Comparison of ENCODE assay signal across 18 cellular contexts in the genomic region with DNA sequence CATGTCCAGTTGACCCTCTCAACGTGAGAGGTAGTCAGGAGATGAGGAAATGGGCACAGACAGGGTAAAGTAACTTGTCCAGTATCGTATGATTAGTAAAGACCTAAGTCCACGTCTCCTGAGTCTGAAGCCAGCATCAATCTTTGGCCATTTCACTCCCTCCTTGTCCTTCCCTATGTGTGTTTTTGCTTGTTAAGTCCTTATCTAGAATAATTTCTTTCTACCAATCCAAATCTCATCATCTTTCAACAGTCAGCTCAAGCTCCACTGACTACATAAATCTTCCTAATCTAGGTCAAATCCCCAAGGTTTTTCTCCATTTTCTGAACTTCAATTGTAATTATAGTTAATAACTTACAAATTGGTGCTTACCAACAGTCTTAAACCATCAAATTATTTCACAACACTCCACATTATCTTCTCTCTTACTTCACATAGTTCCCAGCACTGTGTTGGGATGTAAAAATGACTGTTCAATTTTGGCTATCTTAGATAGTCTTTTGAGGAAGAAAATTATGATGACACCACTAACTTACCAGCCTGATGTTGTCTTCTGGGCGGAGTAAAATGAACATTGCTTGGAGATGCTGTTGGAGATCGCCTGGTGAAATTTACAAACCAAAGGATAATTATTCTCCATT.
DNase-seq lines count a peak whose midpoint lies in the region; ATAC-seq and TF ChIP-seq lines count a peak whose summit lies in the region.
"Had no signal": no experiment of that assay in that cellular context is flagged by ENCODE, and none has a peak within 500 bp of the region (broad histone marks: within the 10 kb centered on the region; RNA-seq: fewer than 3 reads in every experiment).

No MANE protein-coding gene starts in this region.

- DNase-seq in NOMO-1 (lab: John Stamatoyannopoulos, UW; ENCODE audit: unreplicated experiment in 2 of 2) = peak; percentile 21 to 49
- DNase-seq in NOMO-1 treated with dmso at 0.1 percent for 144 hours (lab: John Stamatoyannopoulos, UW; ENCODE audit: unreplicated experiment) = no peak
- DNase-seq in HFFc6 = no peak
- no peak for DNase-seq in central memory CD8-positive, alpha-beta T cell (ENCODE audit: low spot score in 2 of 2)
- DNase-seq in nephron progenitor cell = no peak
- DNase-seq in KBM-7 = no peak
- no peak for DNase-seq in caudate nucleus (lab: John Stamatoyannopoulos, UW)
- no peak for DNase-seq in DMS53 (lab: John Stamatoyannopoulos, UW)
- DNase-seq: 8988T, cerebellar nuclear complex, erythroblast, HCEC 1CT, islet precursor cell, midbrain, NCI-H1105, NCI-H2227 treated with DMSO at 0.1 percent for 48 hours, ovary had no signal

- H3K4me3 Mint-ChIP-seq in HFFc6 (no peak overlapping the region), nephron progenitor cell (no peak overlapping the region)
- no peak overlapping the region for H3K4me3 Mint-ChIP-seq in central memory CD8-positive, alpha-beta T cell

- peaks cover 9% of the 10 kb centered on the region for H3K36me3 Mint-ChIP-seq in HFFc6 (ENCODE audit: low read depth)
- H3K36me3 Mint-ChIP-seq in central memory CD8-positive, alpha-beta T cell (ENCODE audit: insufficient read depth) = peaks cover 33% of the 10 kb centered on the region
- H3K36me3 Mint-ChIP-seq in nephron progenitor cell (ENCODE audit: low read depth) = no peaks in the 10 kb centered on the region

- in situ Hi-C loops in KBM-7 (cut with MboI; ENCODE audit: low pct_unique_long_range_greater_than_20kb, low sequenced_read_pairs) = no loop called here

- no peaks in the 10 kb centered on the region for H3K27me3 Mint-ChIP-seq in HFFc6 (ENCODE audit: insufficient read depth)
- no peaks in the 10 kb centered on the region for H3K27me3 Mint-ChIP-seq in central memory CD8-positive, alpha-beta T cell
- H3K27me3 Mint-ChIP-seq in nephron progenitor cell (ENCODE audit: low read depth, poor library complexity) = no peaks in the 10 kb centered on the region

- H3K27ac Mint-ChIP-seq in HFFc6 (peak overlapping the region; percentile 50; the same call in 1 of the 2 replicates), nephron progenitor cell (peak overlapping the region; percentile 2)
- H3K27ac Mint-ChIP-seq in central memory CD8-positive, alpha-beta T cell (ENCODE audit: low read depth) = peak overlapping the region; percentile 22

- ATAC-seq in central memory CD8-positive, alpha-beta T cell (replicated peaks; ENCODE audit: extremely low read depth, poor library complexity, severe bottlenecking) = no peak

- H3K4me1 Mint-ChIP-seq in HFFc6 (ENCODE audit: low read depth) (peaks cover 12% of the 10 kb centered on the region), nephron progenitor cell (peaks cover 21% of the 10 kb centered on the region)
- peaks cover 26% of the 10 kb centered on the region for H3K4me1 Mint-ChIP-seq in central memory CD8-positive, alpha-beta T cell

- H3K9me3 Mint-ChIP-seq in HFFc6 (no peaks in the 10 kb centered on the region), nephron progenitor cell (no peaks in the 10 kb centered on the region)
- no peaks in the 10 kb centered on the region for H3K9me3 Mint-ChIP-seq in central memory CD8-positive, alpha-beta T cell

- H3K27ac ChIP-seq in caudate nucleus (ENCODE audit: low read depth, low read length) = no peak overlapping the region
- H3K27ac ChIP-seq: ovary, SJSA1 had no signal

- no peak for TF ChIP-seq CTCF in HFFc6 (IDR thresholded peaks at IDR 0.05)
- TF ChIP-seq CTCF in nephron progenitor cell (IDR thresholded peaks at IDR 0.05) = no peak

Comparison
In these comparisons a context has a peak if more than half of its experiments do, and no peak if none do; other contexts are left out.
1. DNase-seq: peak in NOMO-1 (2 of 2); none in NOMO-1 treated with dmso at 0.1 percent for 144 hours (single experiment), HFFc6 (single experiment), central memory CD8-positive, alpha-beta T cell (0 of 2), nephron progenitor cell (single experiment), KBM-7 (single experiment), caudate nucleus (0 of 61) and DMS53 (single experiment).
2. Peak in every context shown above with its lines, with median percentiles within 50 percentile points of each other: H3K27ac Mint-ChIP-seq.